27 cellular contexts compared by ENCODE assay signal in the genomic region with DNA sequence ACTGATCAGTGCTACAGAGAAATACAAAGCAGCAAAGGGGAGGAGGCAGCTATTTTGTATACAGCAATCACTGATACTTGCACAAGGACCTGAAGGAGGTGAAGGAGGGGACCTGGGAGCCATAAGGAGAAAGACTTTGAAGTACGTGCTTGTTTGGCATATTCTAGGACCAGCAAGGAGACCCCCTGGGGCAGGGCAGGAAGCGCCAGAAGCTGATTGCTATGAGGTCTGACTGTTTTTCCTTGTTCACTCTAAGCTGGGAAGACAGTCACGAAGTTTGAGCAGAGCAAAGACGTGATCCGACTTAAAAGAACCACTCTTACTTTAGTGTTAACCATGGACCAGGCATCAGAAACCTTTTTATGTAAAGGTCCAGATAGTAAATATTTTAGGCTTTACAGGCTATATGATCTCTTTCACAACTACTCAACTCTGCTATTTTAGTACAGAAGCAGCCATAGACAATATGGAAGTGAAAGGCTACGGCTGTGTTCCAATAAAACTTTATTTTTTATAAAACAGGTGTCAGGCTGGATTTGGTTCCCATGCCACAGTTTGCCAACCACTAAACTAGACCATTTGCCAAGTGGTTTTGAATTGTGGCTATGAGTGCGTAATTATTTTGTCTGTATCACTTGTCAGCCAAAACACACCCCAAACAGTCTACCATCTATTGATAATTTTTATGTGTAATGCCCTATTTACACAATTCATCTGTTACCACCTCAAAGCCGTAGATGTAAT.
DNase-seq lines count a peak whose midpoint lies in the region; ATAC-seq, FAIRE-seq and TF ChIP-seq lines count a peak whose summit lies in the region.
"Had no signal": no experiment of that assay in that cellular context is flagged by ENCODE, and none has a peak within 500 bp of the region (broad histone marks: within the 10 kb centered on the region; RNA-seq: fewer than 3 reads in every experiment).

No MANE protein-coding gene starts in this region.

- no peak for TF ChIP-seq EP300 in H1 (IDR thresholded peaks at IDR 0.05; ENCODE audit: borderline replicate concordance in 1 of 2, low read depth in 2 of 2, low read length in 2 of 2)

- no peak overlapping the region for H3K23ac ChIP-seq in H1 (ENCODE audit: insufficient read length)

- no peak overlapping the region for H2BK20ac ChIP-seq in H1 (ENCODE audit: low read length)

- H3K4me1 ChIP-seq in NT2/D1 (ENCODE audit: insufficient read depth, insufficient read length) (no peaks in the 10 kb centered on the region), H1 (replicated peaks in 1 of 4; ENCODE audit: control insufficient read depth in 3 of 4, insufficient read depth in 4 of 4, low read length in 3 of 4) (peaks cover 3 to 6% (median 5%) of the 10 kb centered on the region in 4 experiments; a peak in 6 of 7 replicates)
- H3K4me1 ChIP-seq: SJCRH30, thyroid gland had no signal

- H2AK5ac ChIP-seq in H1 (ENCODE audit: low read depth, low read length): no peak overlapping the region

- no peak overlapping the region for H2BK5ac ChIP-seq in H1 (ENCODE audit: low read depth, low read length)

- H3K23me2 ChIP-seq in H1 (ENCODE audit: low read depth, low read length): no peaks in the 10 kb centered on the region

- TF ChIP-seq CTCF in H1 (IDR thresholded peaks at IDR 0.05; ENCODE audit: control extremely low read depth in 1 of 3, insufficient read depth in 1 of 3, low read depth in 1 of 3, low read length in 3 of 3): no peak

- H3K18ac ChIP-seq in H1 (ENCODE audit: extremely low read depth, low read length): no peak overlapping the region

- WGBS in H1 (ENCODE audit: extremely low coverage in 1 of 2, insufficient coverage in 1 of 2, insufficient read length in 1 of 2, insufficient replicate concordance in 2 of 2, low coverage in 1 of 2, low lambda C conversion rate in 2 of 2, missing lambda C conversion rate in 1 of 2), 2 experiments: 77% methylated on average over 8 of the region's 8 CpGs; no CpG with 5 or more reads in 1 of the 2 experiments

- CTCF ChIA-PET in H1 (lab: Charles Lee; ENCODE audit: partially characterized antibody): no interaction called here

- H4K8ac ChIP-seq in H1 (ENCODE audit: extremely low read depth, insufficient read depth, low read length): no peak overlapping the region

- H4K91ac ChIP-seq in H1 (replicated peaks; ENCODE audit: insufficient read length, low read length): no peak overlapping the region

- no peak overlapping the region for H3K56ac ChIP-seq in H1 (replicated peaks; ENCODE audit: insufficient read length, low read depth, low read length)

- no peak overlapping the region for H2BK120ac ChIP-seq in H1 (replicated peaks; ENCODE audit: low read depth, low read length)

- H4K20me1 ChIP-seq in H1 (replicated peaks in 1 of 2; ENCODE audit: control insufficient read depth in 1 of 2, insufficient read depth in 2 of 2, low read length in 2 of 2): no peaks in the 10 kb centered on the region

- ATAC-seq in HG03135 (IDR thresholded peaks at IDR 0.05; ENCODE audit: unreplicated experiment) (no peak), esophagus mucosa (no peak), GM21381 (IDR thresholded peaks at IDR 0.05; ENCODE audit: unreplicated experiment) (no peak)
- no peak for ATAC-seq in activated naive CD4-positive, alpha-beta T cell treated with anti-CD3 and anti-CD28 coated beads, Interleukin-2, amount 50 U/mL, for 72 hours
- ATAC-seq: activated CD8-positive, alpha-beta T cell treated with anti-CD3 and anti-CD28 coated beads, Interleukin-2, amount 10 ng/mL, durations not matched to agents 7 days and 5 days; gastroesophageal sphincter; stimulated activated naive CD8-positive, alpha-beta T cell treated with anti-CD3 and anti-CD28 coated beads, Interleukin-15, Interleukin-2, amounts not matched to agents 100 U/mL and 50 U/mL, for 24 hours had no signal

- H3K9me3 ChIP-seq in NT2/D1 (ENCODE audit: insufficient read depth, low read length): no peaks in the 10 kb centered on the region
- H3K9me3 ChIP-seq in H1 (ENCODE audit: insufficient read depth in 2 of 2, low read depth in 1 of 2, low read length in 1 of 2): no peaks in the 10 kb centered on the region
- H3K9me3 ChIP-seq: esophagus squamous epithelium, gastroesophageal sphincter, SJCRH30, thyroid gland had no signal

- DNase-seq in EL (peak; percentile 10), NT2/D1 (ENCODE audit: low read depth, low spot score) (peak; percentile 8), H1 (ENCODE audit: low read depth in 1 of 2, low spot score in 2 of 2) (peak; percentile 19 to 58), myocyte (ENCODE audit: low read depth) (peak; percentile 79)
- no peak for DNase-seq in activated naive CD4-positive, alpha-beta T cell treated with anti-CD3 and anti-CD28 coated beads, Interleukin-2, amount 50 U/mL, for 72 hours (ENCODE audit: low spot score in 2 of 2)
- DNase-seq: activated CD8-positive, alpha-beta T cell treated with anti-CD3 and anti-CD28 coated beads, Interleukin-2, amount 10 ng/mL, durations not matched to agents 7 days and 5 days; activated gamma-delta T cell treated with Interleukin-2 at 50 U/mL for 16 hours; activated T-cell treated with anti-CD3 and anti-CD28 coated beads, Interleukin-2, amount 50 U/mL, for 1 hour; Calu3; cortex of kidney; esophagus squamous epithelium; KBM-7; NCI-H146; retina; SJCRH30; stimulated activated CD4-positive, alpha-beta T cell treated with anti-CD3 and anti-CD28 coated beads, Interleukin-12 subunit alpha, Interleukin-12 subunit beta, amount 100 ng/mL, for 4 hours; stimulated activated naive CD8-positive, alpha-beta T cell treated with anti-CD3 and anti-CD28 coated beads, Interleukin-15, Interleukin-2, amounts not matched to agents 100 U/mL and 50 U/mL, for 24 hours; T-helper 1 cell; thyroid gland had no signal

- H3K27ac Mint-ChIP-seq in activated naive CD4-positive, alpha-beta T cell treated with anti-CD3 and anti-CD28 coated beads, Interleukin-2, amount 50 U/mL, for 72 hours: no peak overlapping the region
- H3K27ac Mint-ChIP-seq: activated CD8-positive, alpha-beta T cell treated with anti-CD3 and anti-CD28 coated beads, Interleukin-2, amount 10 ng/mL, durations not matched to agents 7 days and 5 days; CD14-positive monocyte had no signal

- no peak overlapping the region for H4K5ac ChIP-seq in H1 (ENCODE audit: insufficient read length, low read depth, low read length)

- H2BK15ac ChIP-seq in H1 (ENCODE audit: low read length): no peak overlapping the region

- H3K4me2 ChIP-seq in H1 (ENCODE audit: insufficient read depth in 1 of 2, low read depth in 2 of 2, low read length in 2 of 2): no peak overlapping the region

- H2BK12ac ChIP-seq in H1 (ENCODE audit: low read depth, low read length): no peak overlapping the region

- TF ChIP-seq POLR2A in H1 (IDR thresholded peaks at IDR 0.05; ENCODE audit: control extremely low read depth in 1 of 2, low read depth in 2 of 2, low read length in 2 of 2): no peak

- H3K27me3 ChIP-seq in NT2/D1 (ENCODE audit: insufficient read depth, insufficient read length) (no peaks in the 10 kb centered on the region), H1 (replicated peaks in 1 of 4; ENCODE audit: control insufficient read depth in 3 of 4, extremely low read depth in 1 of 4, insufficient read depth in 3 of 4, low read length in 3 of 4) (no peaks in the 10 kb centered on the region)
- H3K27me3 ChIP-seq: esophagus squamous epithelium, gastroesophageal sphincter, SJCRH30, thyroid gland had no signal

- H3K14ac ChIP-seq in H1 (ENCODE audit: insufficient read length): no peak overlapping the region

- H3K36me3 Mint-ChIP-seq in activated naive CD4-positive, alpha-beta T cell treated with anti-CD3 and anti-CD28 coated beads, Interleukin-2, amount 50 U/mL, for 72 hours: no peaks in the 10 kb centered on the region
- H3K36me3 Mint-ChIP-seq: CD14-positive monocyte had no signal

- no peak overlapping the region for H2AFZ ChIP-seq in H1 (ENCODE audit: low read length)

- no peak overlapping the region for H3K4ac ChIP-seq in H1 (replicated peaks; ENCODE audit: insufficient read length, low read depth, low read length)

- POLR2A ChIA-PET in H1 (lab: Charles Lee; ENCODE audit: partially characterized antibody): interaction anchor here (0.7 to 0.9 kb wide), 2 partner anchors 12 to 48 kb away, joined by 3 read pairs; no protein-coding TSS in a partner anchor

- peak; percentile 84 for FAIRE-seq in H1 (lab: Jason Lieb, UNC)
- FAIRE-seq: bronchial epithelial cell, GM19239, TTC549 had no signal

- TF ChIP-seq RAD21 in H1 (IDR thresholded peaks at IDR 0.05 in 1 of 2, conservative IDR thresholded peaks at IDR 0.05 in 1 of 2; ENCODE audit: low read depth in 2 of 2, low read length in 2 of 2): no peak

- H3K36me3 ChIP-seq in NT2/D1 (ENCODE audit: insufficient read depth, insufficient read length, low read length) (no peaks in the 10 kb centered on the region), H1 (ENCODE audit: control insufficient read depth in 2 of 4, insufficient read depth in 4 of 4, low read length in 3 of 4) (peaks cover 0 to 6% (median 0%) of the 10 kb centered on the region in 4 experiments; a peak in 3 of 8 replicates)
- H3K36me3 ChIP-seq: esophagus squamous epithelium, gastroesophageal sphincter, SJCRH30, thyroid gland had no signal

- no peaks in the 10 kb centered on the region for H3K79me2 ChIP-seq in H1 (ENCODE audit: control insufficient read depth in 1 of 2, insufficient read depth in 2 of 2, low read length in 2 of 2)

- H3K79me1 ChIP-seq in H1 (ENCODE audit: low read depth, low read length): no peaks in the 10 kb centered on the region; the same call in 1 of the 2 replicates

- H3K9ac ChIP-seq in NT2/D1 (ENCODE audit: insufficient read length, low read depth) (no peak overlapping the region), H1 (replicated peaks in 1 of 4; ENCODE audit: extremely low read depth in 1 of 4, low read depth in 3 of 4, low read length in 3 of 4) (no peak overlapping the region)

- H3K4me3 ChIP-seq in NT2/D1 (ENCODE audit: insufficient read length, low read depth): no peak overlapping the region
- H3K4me3 ChIP-seq in H1 (ENCODE audit: extremely low read depth in 1 of 4, insufficient read depth in 2 of 4, low read depth in 3 of 4, low read length in 4 of 4): no peak overlapping the region
- H3K4me3 ChIP-seq: esophagus squamous epithelium, gastroesophageal sphincter, SJCRH30, thyroid gland had no signal

- no peak overlapping the region for H3K27ac ChIP-seq in H1 (ENCODE audit: low read depth, low read length)
- H3K27ac ChIP-seq: esophagus squamous epithelium, gastroesophageal sphincter, SJCRH30, thyroid gland had no signal

- peaks cover 0 to 6% of the 10 kb centered on the region in 2 donors for H3K9me3 Mint-ChIP-seq in activated naive CD4-positive, alpha-beta T cell treated with anti-CD3 and anti-CD28 coated beads, Interleukin-2, amount 50 U/mL, for 72 hours
- H3K9me3 Mint-ChIP-seq: CD14-positive monocyte had no signal

TF ChIP-seq in H1, 55 proteins besides CTCF, POLR2A, EP300 and RAD21 (continues in another document):
- TF ChIP-seq POLR2AphosphoS5 (IDR thresholded peaks at IDR 0.05; ENCODE audit: low read depth, low read length): no peak
- no peak for TF ChIP-seq HDAC6 (IDR thresholded peaks at IDR 0.05; ENCODE audit: low read depth, low read length)
- TF ChIP-seq RXRA (IDR thresholded peaks at IDR 0.05; ENCODE audit: insufficient read depth, low read depth, low read length): no peak

Comparison
In these comparisons a context has a peak if more than half of its experiments do, and no peak if none do; other contexts are left out.
1. DNase-seq: peak in EL (single experiment), NT2/D1 (single experiment), H1 (2 of 2) and myocyte (single experiment); none in activated naive CD4-positive, alpha-beta T cell treated with anti-CD3 and anti-CD28 coated beads, Interleukin-2, amount 50 U/mL, for 72 hours (0 of 2).